ENCODE assay signal across 12 cellular contexts in the genomic region with DNA sequence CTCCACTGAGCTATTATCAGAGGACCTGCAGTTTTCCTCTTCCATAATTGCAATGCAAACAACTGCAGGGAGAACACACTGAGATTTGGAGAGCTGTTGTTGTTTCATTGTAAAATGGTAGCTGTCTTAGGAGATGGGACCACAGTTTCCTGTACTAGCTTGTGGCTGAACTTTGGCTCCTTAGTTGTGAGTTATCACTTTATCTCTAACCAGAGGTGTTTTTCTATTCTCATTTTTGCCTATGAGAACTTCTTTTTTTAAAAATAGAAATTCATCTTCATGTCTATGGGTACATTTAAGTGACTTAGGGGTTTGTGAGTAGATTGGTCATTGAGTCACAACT.
DNase-seq lines count a peak whose midpoint lies in the region; ATAC-seq and TF ChIP-seq lines count a peak whose summit lies in the region.
"Had no signal": no experiment of that assay in that cellular context is flagged by ENCODE, and none has a peak within 500 bp of the region (broad histone marks: within the 10 kb centered on the region; RNA-seq: fewer than 3 reads in every experiment).

No MANE protein-coding gene starts in this region.

- no peak for DNase-seq in CD8-positive, alpha-beta T cell
- DNase-seq in activated CD4-positive, alpha-beta memory T cell treated with anti-CD3 and anti-CD28 coated beads, Interleukin-2, amount 10 ng/mL, durations not matched to agents 7 days and 5 days, result peak; percentile 31
- no peak for DNase-seq in natural killer cell treated with Interleukin-12 subunit alpha and Interleukin-12 subunit beta and Interleukin-15 and Interleukin-18, amount 100 ng/mL, for 72 hours (ENCODE audit: low spot score)
- DNase-seq in mesendoderm (no peak), caudate nucleus (lab: John Stamatoyannopoulos, UW) (no peak), colonic mucosa (no peak)
- DNase-seq: foreskin keratinocyte, lower lobe of right lung, NCI-H146, RPMI8226 had no signal

- H3K9me3 Mint-ChIP-seq in CD8-positive, alpha-beta T cell, result peaks cover 8% of the 10 kb centered on the region
- peaks cover 30% of the 10 kb centered on the region for H3K9me3 Mint-ChIP-seq in activated CD4-positive, alpha-beta memory T cell treated with anti-CD3 and anti-CD28 coated beads, Interleukin-2, amount 10 ng/mL, durations not matched to agents 7 days and 5 days
- peaks cover 4% of the 10 kb centered on the region for H3K9me3 Mint-ChIP-seq in natural killer cell treated with Interleukin-12 subunit alpha and Interleukin-12 subunit beta and Interleukin-15 and Interleukin-18, amount 100 ng/mL, for 72 hours

- no peaks in the 10 kb centered on the region for H3K79me1 ChIP-seq in mesendoderm (ENCODE audit: low read length)

- H3K27me3 ChIP-seq in CD8-positive, alpha-beta T cell (ENCODE audit: insufficient read depth, low read length), result no peaks in the 10 kb centered on the region
- H3K27me3 ChIP-seq in mesendoderm (ENCODE audit: insufficient read depth, low read length, poor library complexity), result no peaks in the 10 kb centered on the region
- no peaks in the 10 kb centered on the region for H3K27me3 ChIP-seq in colonic mucosa
- H3K27me3 ChIP-seq: foreskin keratinocyte had no signal

- peaks cover 30% of the 10 kb centered on the region for H3K4me1 ChIP-seq in CD8-positive, alpha-beta T cell (ENCODE audit: insufficient read depth, low read length)
- H3K4me1 ChIP-seq in mesendoderm (ENCODE audit: control insufficient read depth, low read depth, low read length), result no peaks in the 10 kb centered on the region
- no peaks in the 10 kb centered on the region for H3K4me1 ChIP-seq in colonic mucosa
- H3K4me1 ChIP-seq: lower lobe of right lung had no signal

- no peaks in the 10 kb centered on the region for H3K9me3 ChIP-seq in CD8-positive, alpha-beta T cell (ENCODE audit: low read length)
- no peaks in the 10 kb centered on the region for H3K9me3 ChIP-seq in colonic mucosa
- H3K9me3 ChIP-seq: lower lobe of right lung had no signal

- no peak overlapping the region for H3K27ac ChIP-seq in CD8-positive, alpha-beta T cell (ENCODE audit: low read depth, low read length)
- H3K27ac ChIP-seq in mesendoderm (ENCODE audit: low read depth, low read length), result no peak overlapping the region
- H3K27ac ChIP-seq in caudate nucleus (ENCODE audit: low read depth, low read length), result no peak overlapping the region
- H3K27ac ChIP-seq in colonic mucosa, result no peak overlapping the region
- H3K27ac ChIP-seq: foreskin keratinocyte, lower lobe of right lung had no signal

- H3K27ac Mint-ChIP-seq in CD8-positive, alpha-beta T cell, result peak overlapping the region; percentile 65
- H3K27ac Mint-ChIP-seq in activated CD4-positive, alpha-beta memory T cell treated with anti-CD3 and anti-CD28 coated beads, Interleukin-2, amount 10 ng/mL, durations not matched to agents 7 days and 5 days, result peak overlapping the region; percentile 77
- peak overlapping the region; percentile 21 to 50 for H3K27ac Mint-ChIP-seq in natural killer cell treated with Interleukin-12 subunit alpha and Interleukin-12 subunit beta and Interleukin-15 and Interleukin-18, amount 100 ng/mL, for 72 hours

- H3K79me2 ChIP-seq in mesendoderm (ENCODE audit: control insufficient read depth, insufficient read depth, low read length), result no peaks in the 10 kb centered on the region

- peaks cover 6% of the 10 kb centered on the region for H3K36me3 Mint-ChIP-seq in CD8-positive, alpha-beta T cell
- peaks cover 40% of the 10 kb centered on the region for H3K36me3 Mint-ChIP-seq in activated CD4-positive, alpha-beta memory T cell treated with anti-CD3 and anti-CD28 coated beads, Interleukin-2, amount 10 ng/mL, durations not matched to agents 7 days and 5 days (ENCODE audit: low read depth)
- H3K36me3 Mint-ChIP-seq in natural killer cell treated with Interleukin-12 subunit alpha and Interleukin-12 subunit beta and Interleukin-15 and Interleukin-18, amount 100 ng/mL, for 72 hours, result peaks cover 11% of the 10 kb centered on the region

- H3K23ac ChIP-seq in mesendoderm (ENCODE audit: low read length), result no peak overlapping the region

- CTCF ChIA-PET in CD8-positive, alpha-beta T cell (lab: Charles Lee), result interaction anchor here (0.6 to 0.7 kb wide), 2 partner anchors 65 to 135 kb away, joined by 3 read pairs; no protein-coding TSS in a partner anchor
- CTCF ChIA-PET in activated CD4-positive, alpha-beta memory T cell treated with anti-CD3 and anti-CD28 coated beads, Interleukin-2, amount 10 ng/mL, durations not matched to agents 7 days and 5 days (lab: Charles Lee), result interaction anchor here (1.0 to 1.2 kb wide), 3 partner anchors 15 to 24 kb away, joined by 3 read pairs; no protein-coding TSS in a partner anchor

- intact Hi-C loops in CD8-positive, alpha-beta T cell (cut with DNase I, micrococcal nuclease), result loop anchor here in 1 of 2 experiments (2.0 kb wide), 1 partner anchor 52 kb away; no protein-coding TSS in a partner anchor
- intact Hi-C loops in colonic mucosa (cut with DNase I), result no loop called here

- ATAC-seq in CD8-positive, alpha-beta T cell, result peak; percentile 71
- peak; percentile 51 for ATAC-seq in GM19043 (IDR thresholded peaks at IDR 0.05; ENCODE audit: low read depth, unreplicated experiment)
- ATAC-seq in natural killer cell treated with Interleukin-12 subunit alpha and Interleukin-12 subunit beta and Interleukin-15 and Interleukin-18, amount 100 ng/mL, for 72 hours, result peak; percentile 52 to 68
- no peak for ATAC-seq in HG03342 (IDR thresholded peaks at IDR 0.05; ENCODE audit: unreplicated experiment)
- ATAC-seq: foreskin keratinocyte, lower lobe of right lung had no signal

- POLR2A ChIA-PET in CD8-positive, alpha-beta T cell (lab: Charles Lee), result interaction anchor here (0.6 to 2.7 kb wide), 8 partner anchors 13 to 239 kb away, joined by 3 to 10 read pairs (median 4); no protein-coding TSS in a partner anchor
- POLR2A ChIA-PET in activated CD4-positive, alpha-beta memory T cell treated with anti-CD3 and anti-CD28 coated beads, Interleukin-2, amount 10 ng/mL, durations not matched to agents 7 days and 5 days (lab: Charles Lee), result interaction anchor here (0.7 to 1.8 kb wide), 9 partner anchors 13 to 237 kb away, joined by 3 to 8 read pairs (median 4); no protein-coding TSS in a partner anchor

- H4K5ac ChIP-seq in mesendoderm (ENCODE audit: low read length), result no peak overlapping the region

- peak overlapping the region; percentile 58 for H3K4me3 Mint-ChIP-seq in CD8-positive, alpha-beta T cell
- H3K4me3 Mint-ChIP-seq in activated CD4-positive, alpha-beta memory T cell treated with anti-CD3 and anti-CD28 coated beads, Interleukin-2, amount 10 ng/mL, durations not matched to agents 7 days and 5 days, result no peak overlapping the region
- peak overlapping the region; percentile 57 for H3K4me3 Mint-ChIP-seq in natural killer cell treated with Interleukin-12 subunit alpha and Interleukin-12 subunit beta and Interleukin-15 and Interleukin-18, amount 100 ng/mL, for 72 hours

- peaks cover 46% of the 10 kb centered on the region for H3K4me1 Mint-ChIP-seq in CD8-positive, alpha-beta T cell (ENCODE audit: low read depth)
- peaks cover 29% of the 10 kb centered on the region for H3K4me1 Mint-ChIP-seq in activated CD4-positive, alpha-beta memory T cell treated with anti-CD3 and anti-CD28 coated beads, Interleukin-2, amount 10 ng/mL, durations not matched to agents 7 days and 5 days
- H3K4me1 Mint-ChIP-seq in natural killer cell treated with Interleukin-12 subunit alpha and Interleukin-12 subunit beta and Interleukin-15 and Interleukin-18, amount 100 ng/mL, for 72 hours (ENCODE audit: low read depth in 2 of 2), result peaks cover 43 to 47% of the 10 kb centered on the region in 2 donors

- TF ChIP-seq CTCF in CD8-positive, alpha-beta T cell (IDR thresholded peaks at IDR 0.05), result no peak
- no peak for TF ChIP-seq CTCF in colonic mucosa (IDR thresholded peaks at IDR 0.05)

- H3K4me2 ChIP-seq in mesendoderm (ENCODE audit: low read length), result no peak overlapping the region

- H3K4me3 ChIP-seq in CD8-positive, alpha-beta T cell (ENCODE audit: low read depth, low read length), result no peak overlapping the region
- H3K4me3 ChIP-seq in mesendoderm (ENCODE audit: low read length) (no peak overlapping the region), colonic mucosa (no peak overlapping the region)
- H3K4me3 ChIP-seq: lower lobe of right lung had no signal

- H2BK120ac ChIP-seq in mesendoderm (ENCODE audit: low read depth, low read length), result no peak overlapping the region

- no peak overlapping the region for H4K8ac ChIP-seq in mesendoderm (ENCODE audit: low read depth, low read length)

- H3K56ac ChIP-seq in mesendoderm (ENCODE audit: low read length), result no peak overlapping the region

- no peaks in the 10 kb centered on the region for H3K36me3 ChIP-seq in CD8-positive, alpha-beta T cell (ENCODE audit: insufficient read depth, low read length)
- H3K36me3 ChIP-seq in mesendoderm (ENCODE audit: control insufficient read depth, insufficient read depth, low read length) (no peaks in the 10 kb centered on the region), colonic mucosa (no peaks in the 10 kb centered on the region)
- H3K36me3 ChIP-seq: lower lobe of right lung had no signal

- H3K4ac ChIP-seq in mesendoderm (ENCODE audit: low read depth, low read length), result no peak overlapping the region

- H3K27me3 Mint-ChIP-seq in CD8-positive, alpha-beta T cell (ENCODE audit: low read depth), result no peaks in the 10 kb centered on the region
- no peaks in the 10 kb centered on the region for H3K27me3 Mint-ChIP-seq in activated CD4-positive, alpha-beta memory T cell treated with anti-CD3 and anti-CD28 coated beads, Interleukin-2, amount 10 ng/mL, durations not matched to agents 7 days and 5 days
- H3K27me3 Mint-ChIP-seq in natural killer cell treated with Interleukin-12 subunit alpha and Interleukin-12 subunit beta and Interleukin-15 and Interleukin-18, amount 100 ng/mL, for 72 hours, result no peaks in the 10 kb centered on the region

- H3K9ac ChIP-seq in mesendoderm (ENCODE audit: low read length) (no peak overlapping the region), colonic mucosa (ENCODE audit: low read depth in 2 of 2, low read length in 2 of 2) (no peak overlapping the region)

- H2BK5ac ChIP-seq in mesendoderm (ENCODE audit: low read length), result no peak overlapping the region

- H3K18ac ChIP-seq in mesendoderm (ENCODE audit: low read length), result no peak overlapping the region

- H2AK5ac ChIP-seq in mesendoderm (ENCODE audit: low read length), result no peak overlapping the region

- no peak overlapping the region for H2BK15ac ChIP-seq in mesendoderm (replicated peaks; ENCODE audit: low read depth)
